Comparison of ENCODE assay signal across 1 cellular context in genomic region chr11:64726211-64726641, GRCh38.
TF ChIP-seq lines count a peak whose summit lies in the region.

No MANE protein-coding gene starts in this region.

TF ChIP-seq in neural cell, 6 proteins besides CTCF, POLR2A, EP300 and RAD21 (continued from another document):
- TF ChIP-seq REST (IDR thresholded peaks at IDR 0.05; ENCODE audit: borderline replicate concordance), result no peak
